ENCODE assay signal across 17 cellular contexts in genomic region chr3:151541184-151541583, GRCh38.
DNase-seq lines count a peak whose midpoint lies in the region; ATAC-seq, FAIRE-seq and TF ChIP-seq lines count a peak whose summit lies in the region.
"Had no signal": no experiment of that assay in that cellular context is flagged by ENCODE, and none has a peak within 500 bp of the region (broad histone marks: within the 10 kb centered on the region; RNA-seq: fewer than 3 reads in every experiment).

No MANE protein-coding gene starts in this region.

- BruUV-seq in K562 (replicated peaks; lab: Mats Ljungman, UMichigan) = no TSS peak

- no peaks in the 10 kb centered on the region for H3K36me3 Mint-ChIP-seq in nephron (ENCODE audit: low read depth)
- H3K36me3 Mint-ChIP-seq in immature natural killer cell = no peaks in the 10 kb centered on the region
- H3K36me3 Mint-ChIP-seq: CD8-positive, alpha-beta T cell had no signal

- H3K27ac ChIP-seq in HEK293 (ENCODE audit: extremely low read depth, low read depth, low read length) = no peak overlapping the region
- H3K27ac ChIP-seq in K562 (ENCODE audit: extremely low read depth, low read depth, low read length) = no peak overlapping the region
- no peak overlapping the region for H3K27ac ChIP-seq in left ventricle myocardium inferior (replicated peaks)
- H3K27ac ChIP-seq: BLaER1 treated with 17β-estradiol and CSF1 and Interleukin-3, amounts not matched to agents 10 nM and 100 nM had no signal

- FAIRE-seq in K562 (lab: Jason Lieb, UNC) = no peak
- FAIRE-seq: GM12891, GM19239, H1, HepG2 had no signal

- in situ Hi-C loops in K562 (cut with MboI) = no loop called here

- no peak for ATAC-seq in K562
- ATAC-seq: CD8-positive, alpha-beta T cell; HepG2 had no signal

- no peak overlapping the region for H3K4me3 ChIP-seq in HEK293 (ENCODE audit: low read depth, low read length)
- H3K4me3 ChIP-seq in Loucy (ENCODE audit: low read length, poor library complexity, severe bottlenecking) = no peak overlapping the region
- H3K4me3 ChIP-seq in K562 = no peak overlapping the region
- H3K4me3 ChIP-seq in left ventricle myocardium inferior = no peak overlapping the region
- H3K4me3 ChIP-seq: BLaER1 treated with 17β-estradiol and CSF1 and Interleukin-3, amounts not matched to agents 10 nM and 100 nM had no signal

- H3K9ac ChIP-seq in Loucy (ENCODE audit: low read depth, low read length, poor library complexity, severe bottlenecking) = no peak overlapping the region
- H3K9ac ChIP-seq in K562 (ENCODE audit: insufficient read depth in 1 of 2, low read depth in 2 of 2, low read length in 2 of 2) = no peak overlapping the region
- H3K9ac ChIP-seq: BLaER1 treated with 17β-estradiol and CSF1 and Interleukin-3, amounts not matched to agents 10 nM and 100 nM had no signal

- TF ChIP-seq CTCF in HEK293 (tag by site-specific recombination; IDR thresholded peaks at IDR 0.05) (no peak), Loucy (conservative IDR thresholded peaks at IDR 0.05; ENCODE audit: low read length) (no peak), K562 (IDR thresholded peaks at IDR 0.05 in 2 of 3, conservative IDR thresholded peaks at IDR 0.05 in 1 of 3; ENCODE audit: insufficient read depth in 2 of 3, low read depth in 1 of 3, low read length in 3 of 3) (no peak), nephron (IDR thresholded peaks at IDR 0.05; ENCODE audit: unreplicated experiment in 3 of 3) (no peak), left ventricle myocardium inferior (IDR thresholded peaks at IDR 0.05; ENCODE audit: borderline replicate concordance) (no peak)

- no peak overlapping the region for H3K4me2 ChIP-seq in Loucy (ENCODE audit: low read depth, low read length, poor library complexity, severe bottlenecking)
- no peak overlapping the region for H3K4me2 ChIP-seq in K562 (ENCODE audit: insufficient read depth, low read length)
- H3K4me2 ChIP-seq: BLaER1 treated with 17β-estradiol and CSF1 and Interleukin-3, amounts not matched to agents 10 nM and 100 nM had no signal

- no peaks in the 10 kb centered on the region for H3K36me3 ChIP-seq in HEK293 (ENCODE audit: control insufficient read depth in 2 of 2, insufficient read depth in 1 of 2, low read length in 2 of 2)
- no peaks in the 10 kb centered on the region for H3K36me3 ChIP-seq in Loucy (ENCODE audit: insufficient read depth, low read length)
- no peaks in the 10 kb centered on the region for H3K36me3 ChIP-seq in K562 (ENCODE audit: control insufficient read depth, insufficient read depth, low read length)
- H3K36me3 ChIP-seq in left ventricle myocardium inferior = no peaks in the 10 kb centered on the region
- H3K36me3 ChIP-seq: BLaER1 treated with 17β-estradiol and CSF1 and Interleukin-3, amounts not matched to agents 10 nM and 100 nM had no signal

- H4K20me1 ChIP-seq in Loucy (ENCODE audit: insufficient read depth, low read length, poor library complexity, severe bottlenecking) (no peaks in the 10 kb centered on the region), K562 (replicated peaks; ENCODE audit: control insufficient read depth, insufficient read depth, low read length) (no peaks in the 10 kb centered on the region)
- H4K20me1 ChIP-seq: BLaER1 treated with 17β-estradiol and CSF1 and Interleukin-3, amounts not matched to agents 10 nM and 100 nM had no signal

- TF ChIP-seq RAD21 in K562 (CRISPR knock-in tag; conservative IDR thresholded peaks at IDR 0.05 in 1 of 2, IDR thresholded peaks at IDR 0.05 in 1 of 2) = no peak

- H3K4me1 ChIP-seq in HEK293 (ENCODE audit: control insufficient read depth, insufficient read depth, low read length) = no peaks in the 10 kb centered on the region
- H3K4me1 ChIP-seq in Loucy (ENCODE audit: insufficient read depth, low read length, poor library complexity, severe bottlenecking) = peaks cover 22% of the 10 kb centered on the region
- peaks cover 11 to 12% of the 10 kb centered on the region in 2 experiments; a peak in 4 of 5 replicates for H3K4me1 ChIP-seq in K562 (replicated peaks in 1 of 2; ENCODE audit: control insufficient read depth in 2 of 2, insufficient read depth in 2 of 2, low read length in 2 of 2)
- no peaks in the 10 kb centered on the region for H3K4me1 ChIP-seq in left ventricle myocardium inferior
- H3K4me1 ChIP-seq: BLaER1 treated with 17β-estradiol and CSF1 and Interleukin-3, amounts not matched to agents 10 nM and 100 nM had no signal

- H3K27me3 ChIP-seq in Loucy (ENCODE audit: insufficient read depth, low read length, poor library complexity, severe bottlenecking) (no peaks in the 10 kb centered on the region), K562 (ENCODE audit: control insufficient read depth in 2 of 2, insufficient read depth in 2 of 2, low read length in 2 of 2) (no peaks in the 10 kb centered on the region), left ventricle myocardium inferior (ENCODE audit: low read depth) (no peaks in the 10 kb centered on the region)
- H3K27me3 ChIP-seq: BLaER1 treated with 17β-estradiol and CSF1 and Interleukin-3, amounts not matched to agents 10 nM and 100 nM had no signal

- H3K27me3 Mint-ChIP-seq in nephron (ENCODE audit: low read depth) (peaks cover 14% of the 10 kb centered on the region), immature natural killer cell (ENCODE audit: low read depth in 3 of 3) (peaks cover 0 to 7% (median 0%) of the 10 kb centered on the region in 3 donors)
- H3K27me3 Mint-ChIP-seq: B cell had no signal

- no peak for TF ChIP-seq EP300 in K562 (IDR thresholded peaks at IDR 0.05; ENCODE audit: low read length)

- no peak for DNase-seq in K562 (ENCODE audit: extremely low read depth in 1 of 4, low spot score in 3 of 4)
- DNase-seq in left ventricle myocardium inferior = no peak
- DNase-seq in NCI-H526 (lab: John Stamatoyannopoulos, UW) = no peak
- DNase-seq in immature natural killer cell = no peak
- DNase-seq: Calu3; CD8-positive, alpha-beta T cell; DMS79 treated with DMSO at 0.1 percent for 48 hours; H9 had no signal

- H3F3A ChIP-seq in Loucy (ENCODE audit: low read depth) = no peaks in the 10 kb centered on the region

- H3K79me2 ChIP-seq in Loucy (ENCODE audit: insufficient read depth, low read length) = no peaks in the 10 kb centered on the region
- H3K79me2 ChIP-seq in K562 (ENCODE audit: control insufficient read depth, insufficient read depth, low read length) = no peaks in the 10 kb centered on the region

- H2AFZ ChIP-seq in Loucy (ENCODE audit: low read length) (peak overlapping the region; percentile 39; the same call in 1 of the 2 replicates), K562 (ENCODE audit: low read depth, low read length) (peak overlapping the region; percentile 52; the same call in 1 of the 2 replicates)

- H3K9me2 ChIP-seq in Loucy (replicated peaks; ENCODE audit: low read depth, low read length) = no peaks in the 10 kb centered on the region

- peaks cover 52% of the 10 kb centered on the region for H3K4me1 Mint-ChIP-seq in nephron
- no peaks in the 10 kb centered on the region for H3K4me1 Mint-ChIP-seq in immature natural killer cell

- H3K27ac Mint-ChIP-seq in nephron (peak overlapping the region in 2 of 3 experiments; percentile 32 to 81), immature natural killer cell (no peak overlapping the region)
- H3K27ac Mint-ChIP-seq: B cell; CD8-positive, alpha-beta T cell; H9 had no signal

- H3K4me3 Mint-ChIP-seq in nephron = no peak overlapping the region
- H3K4me3 Mint-ChIP-seq in immature natural killer cell = no peak overlapping the region
- H3K4me3 Mint-ChIP-seq: B cell; CD8-positive, alpha-beta T cell; H9 had no signal

- intact Hi-C loops in K562 (cut with micrococcal nuclease) = no loop called here
- intact Hi-C loops in left ventricle myocardium inferior (cut with micrococcal nuclease) = no loop called here

- no peaks in the 10 kb centered on the region for H3K9me1 ChIP-seq in K562 (ENCODE audit: control insufficient read depth, insufficient read depth, low read length)

- H3K9me3 Mint-ChIP-seq in nephron = no peaks in the 10 kb centered on the region
- no peaks in the 10 kb centered on the region for H3K9me3 Mint-ChIP-seq in immature natural killer cell
- H3K9me3 Mint-ChIP-seq: CD8-positive, alpha-beta T cell; H9 had no signal

- CTCF ChIA-PET in HEK293 (lab: Yijun Ruan, JAX) (no interaction called here), K562 (lab: Yijun Ruan, JAX; ENCODE audit: low intra/inter-chr PET ratio) (no interaction called here)

- H3K9me3 ChIP-seq in HEK293 (ENCODE audit: control insufficient read depth, insufficient read depth, low read depth, low read length) = no peaks in the 10 kb centered on the region
- H3K9me3 ChIP-seq in Loucy (ENCODE audit: insufficient read depth, low read depth, low read length) = no peaks in the 10 kb centered on the region
- no peaks in the 10 kb centered on the region for H3K9me3 ChIP-seq in K562 (replicated peaks; ENCODE audit: control insufficient read depth, insufficient read depth, low read depth, low read length)
- no peaks in the 10 kb centered on the region for H3K9me3 ChIP-seq in left ventricle myocardium inferior (replicated peaks)
- H3K9me3 ChIP-seq: BLaER1 treated with 17β-estradiol and CSF1 and Interleukin-3, amounts not matched to agents 10 nM and 100 nM had no signal

- POLR2A ChIA-PET in HEK293 (lab: Yijun Ruan, JAX) = no interaction called here
- POLR2A ChIA-PET in K562 (lab: Yijun Ruan, JAX) = no interaction called here

- no peak for TF ChIP-seq POLR2A in K562 (conservative IDR thresholded peaks at IDR 0.05)

TF ChIP-seq in HEK293, 187 proteins besides CTCF, POLR2A, EP300 and RAD21 (continues in another document):
- no peak for TF ChIP-seq ZNF184 (tag by site-specific recombination; IDR thresholded peaks at IDR 0.05)

TF ChIP-seq in K562, 482 proteins besides CTCF, POLR2A, EP300 and RAD21 (continues in another document):
- TF ChIP-seq DLX4 (CRISPR knock-in tag; IDR thresholded peaks at IDR 0.05) = no peak
- TF ChIP-seq THAP7 (CRISPR knock-in tag; IDR thresholded peaks at IDR 0.05) = no peak
- TF ChIP-seq DMBX1 (CRISPR knock-in tag; IDR thresholded peaks at IDR 0.05; ENCODE audit: borderline replicate concordance) = no peak
- TF ChIP-seq IRF2 (CRISPR knock-in tag; IDR thresholded peaks at IDR 0.05) = no peak

Comparison
In these comparisons a context has a peak if more than half of its experiments do, and no peak if none do; other contexts are left out.
1. H3K27ac Mint-ChIP-seq: peak in nephron (2 of 3); none in immature natural killer cell (0 of 6).